ENCODE assay signal across 1 cellular context in the genomic region with DNA sequence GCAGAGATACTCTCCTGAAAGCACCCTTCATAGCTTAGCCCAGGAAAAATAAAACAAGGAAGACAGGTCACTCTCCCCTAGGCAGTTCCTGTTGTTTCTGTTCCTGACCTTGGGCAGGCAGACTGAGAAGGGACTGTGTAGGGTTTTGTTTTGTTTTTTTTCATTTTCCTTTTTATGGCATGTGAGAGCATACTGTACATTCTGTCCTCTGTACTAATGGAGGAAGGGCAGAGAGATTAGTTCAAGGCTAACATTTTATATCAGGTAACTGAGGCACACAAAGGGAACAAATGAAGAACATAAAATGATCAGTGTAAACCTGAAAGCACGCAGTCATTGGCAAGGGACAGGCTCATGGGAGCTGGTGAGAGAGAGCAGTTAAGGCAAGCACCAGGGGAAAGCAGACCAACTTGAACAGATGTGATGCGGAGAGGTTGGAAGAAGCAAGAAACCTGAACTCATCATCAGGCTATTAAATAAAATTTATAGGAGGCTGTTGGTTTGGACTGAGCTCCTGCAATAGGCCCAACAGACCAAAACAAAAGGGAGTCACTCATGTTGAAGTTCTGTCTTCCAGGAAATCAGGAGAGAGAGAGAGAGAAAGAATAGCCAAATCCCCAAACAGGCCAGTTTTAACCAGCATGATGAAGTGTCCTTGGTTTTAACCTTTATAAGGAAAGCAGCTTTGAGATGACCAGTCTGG.
A peak's percentile ranks its signal among the peaks of the same experiment; 100 is the strongest.
TF ChIP-seq lines count a peak whose summit lies in the region.

No MANE protein-coding gene starts in this region.

TF ChIP-seq in HepG2, 621 proteins besides CTCF, POLR2A, EP300 and RAD21 (continued from another document):
- TF ChIP-seq, protein P1, sequence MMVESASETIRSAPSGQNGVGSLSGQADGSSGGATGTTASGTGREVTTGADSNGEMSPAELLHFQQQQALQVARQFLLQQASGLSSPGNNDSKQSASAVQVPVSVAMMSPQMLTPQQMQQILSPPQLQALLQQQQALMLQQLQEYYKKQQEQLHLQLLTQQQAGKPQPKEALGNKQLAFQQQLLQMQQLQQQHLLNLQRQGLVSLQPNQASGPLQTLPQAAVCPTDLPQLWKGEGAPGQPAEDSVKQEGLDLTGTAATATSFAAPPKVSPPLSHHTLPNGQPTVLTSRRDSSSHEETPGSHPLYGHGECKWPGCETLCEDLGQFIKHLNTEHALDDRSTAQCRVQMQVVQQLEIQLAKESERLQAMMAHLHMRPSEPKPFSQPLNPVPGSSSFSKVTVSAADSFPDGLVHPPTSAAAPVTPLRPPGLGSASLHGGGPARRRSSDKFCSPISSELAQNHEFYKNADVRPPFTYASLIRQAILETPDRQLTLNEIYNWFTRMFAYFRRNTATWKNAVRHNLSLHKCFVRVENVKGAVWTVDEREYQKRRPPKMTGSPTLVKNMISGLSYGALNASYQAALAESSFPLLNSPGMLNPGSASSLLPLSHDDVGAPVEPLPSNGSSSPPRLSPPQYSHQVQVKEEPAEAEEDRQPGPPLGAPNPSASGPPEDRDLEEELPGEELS (CRISPR knock-in tag; IDR thresholded peaks at IDR 0.05): peak; percentile 35; the same call in 1 of the 2 replicates
- 0 out of 2 replicates have a peak, but pooled peaks have one; percentile 22 for TF ChIP-seq DPF2 (CRISPR knock-in tag; IDR thresholded peaks at IDR 0.05; ENCODE audit: borderline replicate concordance, low read depth)
- TF ChIP-seq, protein P2, sequence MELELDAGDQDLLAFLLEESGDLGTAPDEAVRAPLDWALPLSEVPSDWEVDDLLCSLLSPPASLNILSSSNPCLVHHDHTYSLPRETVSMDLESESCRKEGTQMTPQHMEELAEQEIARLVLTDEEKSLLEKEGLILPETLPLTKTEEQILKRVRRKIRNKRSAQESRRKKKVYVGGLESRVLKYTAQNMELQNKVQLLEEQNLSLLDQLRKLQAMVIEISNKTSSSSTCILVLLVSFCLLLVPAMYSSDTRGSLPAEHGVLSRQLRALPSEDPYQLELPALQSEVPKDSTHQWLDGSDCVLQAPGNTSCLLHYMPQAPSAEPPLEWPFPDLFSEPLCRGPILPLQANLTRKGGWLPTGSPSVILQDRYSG (CRISPR knock-in tag; IDR thresholded peaks at IDR 0.05): no peak
- peak; percentile 38; the same call in 1 of the 2 replicates for TF ChIP-seq RARA (CRISPR knock-in tag; IDR thresholded peaks at IDR 0.05)
- TF ChIP-seq ZNF792 (CRISPR knock-in tag; IDR thresholded peaks at IDR 0.05): peak; percentile 60; the same call in 1 of the 2 replicates
- TF ChIP-seq, protein P3, sequence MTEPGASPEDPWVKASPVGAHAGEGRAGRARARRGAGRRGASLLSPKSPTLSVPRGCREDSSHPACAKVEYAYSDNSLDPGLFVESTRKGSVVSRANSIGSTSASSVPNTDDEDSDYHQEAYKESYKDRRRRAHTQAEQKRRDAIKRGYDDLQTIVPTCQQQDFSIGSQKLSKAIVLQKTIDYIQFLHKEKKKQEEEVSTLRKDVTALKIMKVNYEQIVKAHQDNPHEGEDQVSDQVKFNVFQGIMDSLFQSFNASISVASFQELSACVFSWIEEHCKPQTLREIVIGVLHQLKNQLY (CRISPR knock-in tag; IDR thresholded peaks at IDR 0.05): peak; percentile 37; the same call in 1 of the 2 replicates
- TF ChIP-seq PPARG (CRISPR knock-in tag; conservative IDR thresholded peaks at IDR 0.05): peak; percentile 24; the same call in 1 of the 2 replicates
- no peak for TF ChIP-seq ZNF552 (CRISPR knock-in tag; IDR thresholded peaks at IDR 0.05; ENCODE audit: borderline replicate concordance)
- TF ChIP-seq RCOR2 (CRISPR knock-in tag; IDR thresholded peaks at IDR 0.05): no peak
- TF ChIP-seq POGZ (CRISPR knock-in tag; IDR thresholded peaks at IDR 0.05): no peak
- TF ChIP-seq, protein P4, sequence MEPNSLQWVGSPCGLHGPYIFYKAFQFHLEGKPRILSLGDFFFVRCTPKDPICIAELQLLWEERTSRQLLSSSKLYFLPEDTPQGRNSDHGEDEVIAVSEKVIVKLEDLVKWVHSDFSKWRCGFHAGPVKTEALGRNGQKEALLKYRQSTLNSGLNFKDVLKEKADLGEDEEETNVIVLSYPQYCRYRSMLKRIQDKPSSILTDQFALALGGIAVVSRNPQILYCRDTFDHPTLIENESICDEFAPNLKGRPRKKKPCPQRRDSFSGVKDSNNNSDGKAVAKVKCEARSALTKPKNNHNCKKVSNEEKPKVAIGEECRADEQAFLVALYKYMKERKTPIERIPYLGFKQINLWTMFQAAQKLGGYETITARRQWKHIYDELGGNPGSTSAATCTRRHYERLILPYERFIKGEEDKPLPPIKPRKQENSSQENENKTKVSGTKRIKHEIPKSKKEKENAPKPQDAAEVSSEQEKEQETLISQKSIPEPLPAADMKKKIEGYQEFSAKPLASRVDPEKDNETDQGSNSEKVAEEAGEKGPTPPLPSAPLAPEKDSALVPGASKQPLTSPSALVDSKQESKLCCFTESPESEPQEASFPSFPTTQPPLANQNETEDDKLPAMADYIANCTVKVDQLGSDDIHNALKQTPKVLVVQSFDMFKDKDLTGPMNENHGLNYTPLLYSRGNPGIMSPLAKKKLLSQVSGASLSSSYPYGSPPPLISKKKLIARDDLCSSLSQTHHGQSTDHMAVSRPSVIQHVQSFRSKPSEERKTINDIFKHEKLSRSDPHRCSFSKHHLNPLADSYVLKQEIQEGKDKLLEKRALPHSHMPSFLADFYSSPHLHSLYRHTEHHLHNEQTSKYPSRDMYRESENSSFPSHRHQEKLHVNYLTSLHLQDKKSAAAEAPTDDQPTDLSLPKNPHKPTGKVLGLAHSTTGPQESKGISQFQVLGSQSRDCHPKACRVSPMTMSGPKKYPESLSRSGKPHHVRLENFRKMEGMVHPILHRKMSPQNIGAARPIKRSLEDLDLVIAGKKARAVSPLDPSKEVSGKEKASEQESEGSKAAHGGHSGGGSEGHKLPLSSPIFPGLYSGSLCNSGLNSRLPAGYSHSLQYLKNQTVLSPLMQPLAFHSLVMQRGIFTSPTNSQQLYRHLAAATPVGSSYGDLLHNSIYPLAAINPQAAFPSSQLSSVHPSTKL (CRISPR knock-in tag; IDR thresholded peaks at IDR 0.05): peak; percentile 57; the same call in 1 of the 2 replicates
